19 cellular contexts compared by ENCODE assay signal in genomic region chr2:240458044-240458899, GRCh38. TPM values are rescaled to one million over a fixed set of nuclear protein-coding genes. Genes with fewer than 3 reads are reported as not detected.
DNase-seq lines count a peak whose midpoint lies in the region; ATAC-seq and TF ChIP-seq lines count a peak whose summit lies in the region.
"Had no signal": no experiment of that assay in that cellular context is flagged by ENCODE, and none has a peak within 500 bp of the region (broad histone marks: within the 10 kb centered on the region; RNA-seq: fewer than 3 reads in every experiment).

No MANE protein-coding gene starts in this region.

- H3K79me1 ChIP-seq in IMR-90 (ENCODE audit: low read depth in 1 of 2, low read length in 2 of 2) = peaks cover 8 to 39% of the 10 kb centered on the region in 2 experiments; a peak in 3 of 4 replicates

- no peaks in the 10 kb centered on the region for H3K9me3 ChIP-seq in IMR-90 (ENCODE audit: control insufficient read depth, insufficient read depth, low read length)
- no peaks in the 10 kb centered on the region for H3K9me3 ChIP-seq in psoas muscle
- no peaks in the 10 kb centered on the region for H3K9me3 ChIP-seq in upper lobe of left lung
- H3K9me3 ChIP-seq: gastroesophageal sphincter had no signal

- H3K18ac ChIP-seq in IMR-90 (ENCODE audit: low read depth, low read length) = no peak overlapping the region

- H2BK15ac ChIP-seq in IMR-90 (ENCODE audit: low read depth, low read length) = no peak overlapping the region

- no peak overlapping the region for H3K4me2 ChIP-seq in IMR-90 (ENCODE audit: low read depth, low read length)

- dilution Hi-C loops in IMR-90 (cut with HindIII; ENCODE audit: low sequenced_read_pairs, unreplicated experiment) = no loop called here

- H3K36me3 ChIP-seq in IMR-90 (ENCODE audit: control insufficient read depth, insufficient read depth, low read length) (peaks cover 15% of the 10 kb centered on the region; the same call in 1 of the 2 replicates), psoas muscle (ENCODE audit: insufficient read depth in 1 of 2, low read depth in 1 of 2) (peaks cover 0 to 25% of the 10 kb centered on the region in 2 donors), upper lobe of left lung (peaks cover 0 to 10% (median 3%) of the 10 kb centered on the region in 4 donors)
- H3K36me3 ChIP-seq: cardiac muscle cell had no signal

- H3K9me1 ChIP-seq in IMR-90 (ENCODE audit: insufficient read depth, low read length) = no peaks in the 10 kb centered on the region

- 96% methylated on average over 4 of the region's 16 CpGs; no CpG with 5 or more reads in 1 of the 2 experiments for WGBS in IMR-90 (ENCODE audit: extremely low coverage in 2 of 2, insufficient read length in 1 of 2), 2 experiments
- WGBS in psoas muscle, 3 donors = 68 to 78% (median 68%) methylated on average over 16 of the region's 16 CpGs
- WGBS in upper lobe of left lung, 2 donors = 76 to 86% methylated on average over 8 to 16 of the region's 16 CpGs

- BruUV-seq in IMR-90 (replicated peaks; lab: Mats Ljungman, UMichigan) = no TSS peak

- TF ChIP-seq CTCF in IMR-90 (conservative IDR thresholded peaks at IDR 0.05; ENCODE audit: low read depth, low read length) = no peak
- no peak for TF ChIP-seq CTCF in psoas muscle (IDR thresholded peaks at IDR 0.05)
- TF ChIP-seq CTCF in upper lobe of left lung (IDR thresholded peaks at IDR 0.05) = no peak

- H2AK9ac ChIP-seq in IMR-90 (replicated peaks; ENCODE audit: low read depth, low read length, poor library complexity) = peak overlapping the region; percentile 1

- TF ChIP-seq POLR2A in IMR-90 (IDR thresholded peaks at IDR 0.05; ENCODE audit: low read depth, low read length) = no peak
- no peak for TF ChIP-seq POLR2A in upper lobe of left lung (IDR thresholded peaks at IDR 0.05)

- H3K14ac ChIP-seq in IMR-90 (replicated peaks; ENCODE audit: low read depth, low read length) = no peak overlapping the region

- no peak overlapping the region for H4K5ac ChIP-seq in IMR-90 (ENCODE audit: low read depth, low read length)

- H4K8ac ChIP-seq in IMR-90 (ENCODE audit: low read depth in 2 of 2, low read length in 2 of 2) = no peak overlapping the region

- no peak overlapping the region for H3K9ac ChIP-seq in IMR-90 (ENCODE audit: low read depth, low read length)

- no peak for DNase-seq in IMR-90
- DNase-seq in kidney tubule cell (ENCODE audit: low spot score) = peak; percentile 14
- peak; percentile 9 to 41 for DNase-seq in psoas muscle
- DNase-seq in NCI-H226 = no peak
- DNase-seq in upper lobe of left lung = no peak
- DNase-seq in iPS-NIHi11 (ENCODE audit: low spot score) = no peak
- DNase-seq: activated CD8-positive, alpha-beta T cell treated with anti-CD3 and anti-CD28 coated beads, Interleukin-2, amount 10 ng/mL, durations not matched to agents 7 days and 5 days; COR-L47; EL; NCI-H1417 treated with DMSO at 0.1 percent for 48 hours; NCI-H2227 treated with DMSO at 0.1 percent for 48 hours; RPMI8226; stimulated activated CD4-positive, alpha-beta T cell treated with anti-CD3 and anti-CD28 coated beads, Interleukin-4, amount 100 ng/mL, for 24 hours; stimulated activated CD8-positive, alpha-beta memory T cell treated with anti-CD3 and anti-CD28 coated beads, Interleukin-4, amount 100 ng/mL, for 48 hours; T-cell had no signal

- no peak overlapping the region for H3K23ac ChIP-seq in IMR-90 (ENCODE audit: low read depth, low read length)

- H3K56ac ChIP-seq in IMR-90 (ENCODE audit: extremely low read depth, insufficient read depth, low read length) = no peak overlapping the region

- no peak overlapping the region for H3K4ac ChIP-seq in IMR-90 (ENCODE audit: low read depth, low read length)

- peak overlapping the region; percentile 41 for H2AFZ ChIP-seq in IMR-90 (replicated peaks; ENCODE audit: low read length, poor library complexity)

- intact Hi-C loops in IMR-90 (cut with micrococcal nuclease) = no loop called here
- intact Hi-C loops in psoas muscle (cut with DNase I) = no loop called here

- POLR2A ChIA-PET in IMR-90 (lab: Charles Lee; ENCODE audit: unreplicated experiment) = interaction anchor here (0.5 kb wide), 1 partner anchor 898 kb away, joined by 4 read pairs; the partner anchor contains the start of gene FARP2

- TF ChIP-seq RAD21 in IMR-90 (IDR thresholded peaks at IDR 0.05; ENCODE audit: low read length) = no peak

- H2BK120ac ChIP-seq in IMR-90 (ENCODE audit: low read depth, low read length) = no peak overlapping the region

- H3K4me1 ChIP-seq in IMR-90 (ENCODE audit: control insufficient read depth, insufficient read depth, low read length) = peaks cover 3% of the 10 kb centered on the region; the same call in 1 of the 2 replicates
- H3K4me1 ChIP-seq in psoas muscle = peaks cover 7% of the 10 kb centered on the region
- peaks cover 11 to 31% (median 15%) of the 10 kb centered on the region in 4 donors for H3K4me1 ChIP-seq in upper lobe of left lung

- H3K4me3 ChIP-seq in IMR-90 (ENCODE audit: insufficient read depth, low read depth, low read length) = no peak overlapping the region
- H3K4me3 ChIP-seq in psoas muscle = no peak overlapping the region
- H3K4me3 ChIP-seq in upper lobe of left lung = no peak overlapping the region
- H3K4me3 ChIP-seq: cardiac muscle cell, gastroesophageal sphincter had no signal

- H2AK5ac ChIP-seq in IMR-90 (ENCODE audit: low read depth, low read length) = no peak overlapping the region

- H4K91ac ChIP-seq in IMR-90 (ENCODE audit: insufficient read depth, low read depth, low read length) = no peak overlapping the region

- no peak overlapping the region for H3K27ac ChIP-seq in IMR-90 (ENCODE audit: insufficient read depth, low read length)
- peak overlapping the region; percentile 39 for H3K27ac ChIP-seq in cingulate gyrus (ENCODE audit: low read depth, low read length)
- H3K27ac ChIP-seq in psoas muscle = no peak overlapping the region
- no peak overlapping the region for H3K27ac ChIP-seq in upper lobe of left lung
- H3K27ac ChIP-seq: cardiac muscle cell, gastroesophageal sphincter had no signal

- no peak for ATAC-seq in IMR-90 (ENCODE audit: low read depth)
- no peak for ATAC-seq in psoas muscle
- no peak for ATAC-seq in upper lobe of left lung (ENCODE audit: low FRiP score in 2 of 2)
- ATAC-seq: activated CD8-positive, alpha-beta T cell treated with anti-CD3 and anti-CD28 coated beads, Interleukin-2, amount 10 ng/mL, durations not matched to agents 7 days and 5 days; gastroesophageal sphincter; HCT116; T-cell had no signal

- H2BK5ac ChIP-seq in IMR-90 (ENCODE audit: low read depth, low read length, poor library complexity, severe bottlenecking) = no peak overlapping the region

- H3K27me3 ChIP-seq in IMR-90 (ENCODE audit: control insufficient read depth, insufficient read depth, low read length) = no peaks in the 10 kb centered on the region
- H3K27me3 ChIP-seq in psoas muscle (ENCODE audit: insufficient read depth in 3 of 3, low read length in 2 of 3) = no peaks in the 10 kb centered on the region
- peaks cover 0 to 23% (median 3%) of the 10 kb centered on the region in 4 donors for H3K27me3 ChIP-seq in upper lobe of left lung

- CTCF ChIA-PET in IMR-90 (lab: Yijun Ruan, JAX) = no interaction called here

- no peak overlapping the region for H2BK20ac ChIP-seq in IMR-90 (ENCODE audit: low read depth, low read length)

- no peak for TF ChIP-seq EP300 in upper lobe of left lung (IDR thresholded peaks at IDR 0.05)

- peaks cover 38% of the 10 kb centered on the region for H4K20me1 ChIP-seq in IMR-90 (ENCODE audit: insufficient read depth, low read length)

- in situ Hi-C loops in IMR-90 (cut with MboI; ENCODE audit: low sequenced_read_pairs) = no loop called here

TF ChIP-seq in IMR-90, 13 proteins besides CTCF, POLR2A, EP300 and RAD21:
- TF ChIP-seq CEBPB (IDR thresholded peaks at IDR 0.05; ENCODE audit: low read depth, low read length) (no peak), SMC3 (IDR thresholded peaks at IDR 0.05; ENCODE audit: low read depth, low read length) (no peak), BHLHE40 (IDR thresholded peaks at IDR 0.05; ENCODE audit: low read depth, low read length) (no peak), RCOR1 (IDR thresholded peaks at IDR 0.05; ENCODE audit: insufficient replicate concordance, low read length) (no peak), MAZ (IDR thresholded peaks at IDR 0.05; ENCODE audit: borderline replicate concordance, low read depth, low read length) (no peak), CHD1 (IDR thresholded peaks at IDR 0.05; ENCODE audit: low read depth, low read length) (no peak), RFX5 (IDR thresholded peaks at IDR 0.05; ENCODE audit: low read depth, low read length) (no peak), FOS (IDR thresholded peaks at IDR 0.05; ENCODE audit: low read depth, low read length) (no peak), USF2 (IDR thresholded peaks at IDR 0.05; ENCODE audit: low read depth, low read length) (no peak), NFE2L2 (IDR thresholded peaks at IDR 0.05; ENCODE audit: low read depth, low read length) (no peak), MXI1 (IDR thresholded peaks at IDR 0.05; ENCODE audit: borderline replicate concordance, low read depth, low read length) (no peak), ELK1 (IDR thresholded peaks at IDR 0.05; ENCODE audit: borderline replicate concordance, low read depth, low read length) (no peak), MAFK (IDR thresholded peaks at IDR 0.05; ENCODE audit: low read depth, low read length) (no peak)

RNA-seq across cellular contexts. Expression of gene GPC1, which starts 22.8 kb away (rescaled TPM):
- 16.0 and 18.6 TPM in 2 replicates for total RNA-seq in IMR-90 (2012; rRNA removed)
- polyA plus RNA-seq in IMR-90 (2012; rRNA removed) = 211 and 222 TPM in 2 replicates
- 148 and 334 TPM in 2 replicates for polyA plus RNA-seq in IMR-90 (2012; cell fraction: cytosol; rRNA removed)
- 193 and 494 TPM in 2 replicates for polyA plus RNA-seq in IMR-90 (2012; cell fraction: nucleus; rRNA removed; ENCODE audit: low replicate concordance)
- 100 to 1,000 TPM; 115 to 180 (median 142) TPM for total RNA-seq in psoas muscle
- 100 to 1,000 TPM in 2 of 3 donors, 10 to 100 TPM in 1; 85.4 to 116 (median 103) TPM for polyA plus RNA-seq in psoas muscle
- total RNA-seq in upper lobe of left lung = 10 to 100 TPM; 16.8 to 45.5 (median 33.2) TPM

Comparison
In these comparisons a context has a peak if more than half of its experiments do, and no peak if none do; other contexts are left out.
1. DNase-seq: peak in kidney tubule cell (single experiment) and psoas muscle (2 of 2); none in IMR-90 (single experiment), NCI-H226 (single experiment), upper lobe of left lung (0 of 2) and iPS-NIHi11 (single experiment).